11 cellular contexts compared by ENCODE assay signal in the genomic region with DNA sequence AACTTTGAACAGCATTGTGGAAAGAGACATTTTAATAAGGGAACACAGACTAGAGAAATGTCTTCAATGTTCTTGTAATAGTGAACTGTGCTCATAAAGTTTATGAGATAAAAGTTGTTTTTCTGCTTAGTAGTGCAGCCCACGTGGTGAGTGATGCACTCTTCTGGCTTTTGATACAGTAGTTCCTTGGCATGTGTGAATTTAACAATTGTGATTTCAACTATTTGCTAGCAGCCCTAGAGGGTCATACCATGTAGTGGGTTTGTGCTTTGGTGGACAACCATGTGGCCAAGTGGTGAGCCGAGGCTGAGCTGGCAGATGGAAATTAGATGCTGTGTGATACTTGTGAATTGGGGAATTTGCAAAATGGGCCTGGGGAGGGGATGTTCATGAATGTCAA.
DNase-seq lines count a peak whose midpoint lies in the region; ATAC-seq and TF ChIP-seq lines count a peak whose summit lies in the region.
"Had no signal": no experiment of that assay in that cellular context is flagged by ENCODE, and none has a peak within 500 bp of the region (broad histone marks: within the 10 kb centered on the region; RNA-seq: fewer than 3 reads in every experiment).

No MANE protein-coding gene starts in this region.

- TF ChIP-seq CTCF in AG10803 (conservative IDR thresholded peaks at IDR 0.05; ENCODE audit: low read length) = no peak
- no peak for TF ChIP-seq CTCF in HFFc6 (IDR thresholded peaks at IDR 0.05)
- no peak for TF ChIP-seq CTCF in progenitor cell of endocrine pancreas (IDR thresholded peaks at IDR 0.05; ENCODE audit: unreplicated experiment)

- peaks cover 26% of the 10 kb centered on the region for H3K36me3 Mint-ChIP-seq in HFFc6 (ENCODE audit: low read depth)
- H3K36me3 Mint-ChIP-seq in immature natural killer cell = peaks cover 0 to 5% (median 0%) of the 10 kb centered on the region in 3 donors
- peaks cover 55% of the 10 kb centered on the region for H3K36me3 Mint-ChIP-seq in progenitor cell of endocrine pancreas (ENCODE audit: insufficient read depth)
- H3K36me3 Mint-ChIP-seq: CD4-positive, CD25-positive, alpha-beta regulatory T cell had no signal

- H3K27ac Mint-ChIP-seq in HFFc6 (no peak overlapping the region), immature natural killer cell (peak overlapping the region in 3 of 6 donors; percentile 17 to 63 (median 35)), progenitor cell of endocrine pancreas (peak overlapping the region; percentile 63)
- H3K27ac Mint-ChIP-seq: CD4-positive, CD25-positive, alpha-beta regulatory T cell had no signal

- DNase-seq in AG10803 (ENCODE audit: low read depth) (peak; percentile 27), HFFc6 (peak; percentile 57), immature natural killer cell (no peak), progenitor cell of endocrine pancreas (ENCODE audit: low spot score, unreplicated experiment) (no peak), RKO (ENCODE audit: low spot score) (no peak)
- no peak for DNase-seq in effector CD4-positive, alpha-beta T cell
- DNase-seq: CD4-positive, CD25-positive, alpha-beta regulatory T cell; DMS53 had no signal

- H3K27me3 Mint-ChIP-seq in HFFc6 (ENCODE audit: insufficient read depth) (no peaks in the 10 kb centered on the region; the same call in 1 of the 2 replicates), immature natural killer cell (ENCODE audit: low read depth in 3 of 3) (peaks cover 2 to 5% (median 2%) of the 10 kb centered on the region in 3 donors), progenitor cell of endocrine pancreas (no peaks in the 10 kb centered on the region)

- H3K4me3 Mint-ChIP-seq in HFFc6 = no peak overlapping the region
- peak overlapping the region in 3 of 5 donors; percentile 8 to 35 (median 22) for H3K4me3 Mint-ChIP-seq in immature natural killer cell
- H3K4me3 Mint-ChIP-seq in progenitor cell of endocrine pancreas (ENCODE audit: low read depth) = no peak overlapping the region
- H3K4me3 Mint-ChIP-seq: CD4-positive, CD25-positive, alpha-beta regulatory T cell had no signal

- H3K4me3 ChIP-seq in AG10803 (ENCODE audit: low read length) = no peak overlapping the region
- H3K4me3 ChIP-seq: BLaER1 treated with 17β-estradiol and CSF1 and Interleukin-3, amounts not matched to agents 10 nM and 100 nM had no signal

- H3K4me1 Mint-ChIP-seq in HFFc6 (ENCODE audit: low read depth) (peaks cover 53% of the 10 kb centered on the region), immature natural killer cell (peaks cover 30 to 38% of the 10 kb centered on the region in 2 donors), progenitor cell of endocrine pancreas (ENCODE audit: low read depth) (peaks cover 22% of the 10 kb centered on the region)
- H3K4me1 Mint-ChIP-seq: CD4-positive, CD25-positive, alpha-beta regulatory T cell had no signal

- no peaks in the 10 kb centered on the region for H3K9me3 Mint-ChIP-seq in HFFc6
- H3K9me3 Mint-ChIP-seq in immature natural killer cell = no peaks in the 10 kb centered on the region
- peaks cover 3% of the 10 kb centered on the region for H3K9me3 Mint-ChIP-seq in progenitor cell of endocrine pancreas (ENCODE audit: low read depth)

- no peak for ATAC-seq in HG03196 (IDR thresholded peaks at IDR 0.05; ENCODE audit: unreplicated experiment)
- ATAC-seq: HCT116 had no signal

Comparison
In these comparisons a context has a peak if more than half of its experiments do, and no peak if none do; other contexts are left out.
1. DNase-seq: peak in AG10803 (single experiment) and HFFc6 (single experiment); none in immature natural killer cell (0 of 3), progenitor cell of endocrine pancreas (single experiment), effector CD4-positive, alpha-beta T cell (single experiment) and RKO (single experiment).
2. H3K4me3 Mint-ChIP-seq: peak in immature natural killer cell (3 of 5); none in HFFc6 (single experiment) and progenitor cell of endocrine pancreas (single experiment).